ENCODE assay signal across 23 cellular contexts in genomic region chr12:1186298-1186697, GRCh38.
"Had no signal": no experiment of that assay in that cellular context is flagged by ENCODE, and none has a peak within 500 bp of the region (broad histone marks: within the 10 kb centered on the region; RNA-seq: fewer than 3 reads in every experiment).

No MANE protein-coding gene starts in this region.

- H3K9me3 ChIP-seq: breast epithelium, colonic mucosa, esophagus muscularis mucosa, left ventricle myocardium inferior, sigmoid colon, upper lobe of left lung had no signal

- H3K4me2 ChIP-seq: hepatocyte had no signal

- H3K79me2 ChIP-seq: hepatocyte had no signal

- H3K36me3 ChIP-seq: colonic mucosa had no signal

- H3K27me3 ChIP-seq: breast epithelium, colonic mucosa, dorsolateral prefrontal cortex, esophagus muscularis mucosa, hepatocyte, sigmoid colon, upper lobe of left lung had no signal

- H3K4me1 Mint-ChIP-seq: activated naive CD8-positive, alpha-beta T cell treated with anti-CD3 and anti-CD28 coated beads, Interleukin-2, amount 10 ng/mL, durations not matched to agents 7 days and 5 days; immature natural killer cell had no signal

- DNase-seq: activated CD4-positive, alpha-beta T cell treated with anti-CD3 and anti-CD28 coated beads, Interleukin-2, amount 10 ng/mL, durations not matched to agents 7 days and 5 days; activated CD8-positive, alpha-beta T cell treated with anti-CD3 and anti-CD28 coated beads, Interleukin-2, amount 10 ng/mL, durations not matched to agents 7 days and 5 days; activated naive CD4-positive, alpha-beta T cell treated with Interleukin-2 at 50 U/mL for 16 hours; activated naive CD8-positive, alpha-beta T cell treated with anti-CD3 and anti-CD28 coated beads, Interleukin-2, amount 10 ng/mL, durations not matched to agents 7 days and 5 days; activated T-cell treated with anti-CD3 and anti-CD28 coated beads, Interleukin-2, amount 50 U/mL, for 24 hours; amniotic stem cell; colonic mucosa; dorsolateral prefrontal cortex; glutamatergic neuron; immature natural killer cell; kidney glomerular epithelial cell; left ventricle myocardium inferior; mammary epithelial cell; occipital lobe; sigmoid colon; stimulated activated CD4-positive, alpha-beta T cell treated with anti-CD3 and anti-CD28 coated beads, Interleukin-2, amount 100 ng/mL, for 48 hours; stimulated activated naive CD8-positive, alpha-beta T cell treated with anti-CD3 and anti-CD28 coated beads, Interleukin-15, Interleukin-2, amounts not matched to agents 100 U/mL and 50 U/mL, for 24 hours; SW 1271; T-helper 17 cell; upper lobe of left lung had no signal

- H3K4me1 ChIP-seq: breast epithelium, colonic mucosa, esophagus muscularis mucosa, sigmoid colon had no signal

- H2AFZ ChIP-seq: hepatocyte had no signal

- H3K4me3 ChIP-seq: breast epithelium, colonic mucosa, dorsolateral prefrontal cortex, esophagus muscularis mucosa, hepatocyte, left ventricle myocardium inferior, sigmoid colon, upper lobe of left lung had no signal

- ATAC-seq: activated CD8-positive, alpha-beta T cell treated with anti-CD3 and anti-CD28 coated beads, Interleukin-2, amount 10 ng/mL, durations not matched to agents 7 days and 5 days; stimulated activated naive CD8-positive, alpha-beta T cell treated with anti-CD3 and anti-CD28 coated beads, Interleukin-15, Interleukin-2, amounts not matched to agents 100 U/mL and 50 U/mL, for 24 hours; T-helper 17 cell had no signal

- H3K9me3 Mint-ChIP-seq: activated CD4-positive, alpha-beta T cell treated with anti-CD3 and anti-CD28 coated beads, Interleukin-2, amount 10 ng/mL, durations not matched to agents 7 days and 5 days; activated naive CD8-positive, alpha-beta T cell treated with anti-CD3 and anti-CD28 coated beads, Interleukin-2, amount 10 ng/mL, durations not matched to agents 7 days and 5 days; activated T-cell treated with anti-CD3 and anti-CD28 coated beads, Interleukin-2, amount 50 U/mL, for 24 hours; immature natural killer cell had no signal

- H3K4me3 Mint-ChIP-seq: activated CD4-positive, alpha-beta T cell treated with anti-CD3 and anti-CD28 coated beads, Interleukin-2, amount 10 ng/mL, durations not matched to agents 7 days and 5 days; activated CD8-positive, alpha-beta T cell treated with anti-CD3 and anti-CD28 coated beads, Interleukin-2, amount 10 ng/mL, durations not matched to agents 7 days and 5 days; activated naive CD8-positive, alpha-beta T cell treated with anti-CD3 and anti-CD28 coated beads, Interleukin-2, amount 10 ng/mL, durations not matched to agents 7 days and 5 days; activated T-cell treated with anti-CD3 and anti-CD28 coated beads, Interleukin-2, amount 50 U/mL, for 24 hours; immature natural killer cell; T-helper 17 cell had no signal

- H3K27ac Mint-ChIP-seq: activated CD4-positive, alpha-beta T cell treated with anti-CD3 and anti-CD28 coated beads, Interleukin-2, amount 10 ng/mL, durations not matched to agents 7 days and 5 days; activated CD8-positive, alpha-beta T cell treated with anti-CD3 and anti-CD28 coated beads, Interleukin-2, amount 10 ng/mL, durations not matched to agents 7 days and 5 days; activated naive CD8-positive, alpha-beta T cell treated with anti-CD3 and anti-CD28 coated beads, Interleukin-2, amount 10 ng/mL, durations not matched to agents 7 days and 5 days; immature natural killer cell; T-helper 17 cell had no signal

- H3K27me3 Mint-ChIP-seq: activated CD4-positive, alpha-beta T cell treated with anti-CD3 and anti-CD28 coated beads, Interleukin-2, amount 10 ng/mL, durations not matched to agents 7 days and 5 days; activated naive CD8-positive, alpha-beta T cell treated with anti-CD3 and anti-CD28 coated beads, Interleukin-2, amount 10 ng/mL, durations not matched to agents 7 days and 5 days; activated T-cell treated with anti-CD3 and anti-CD28 coated beads, Interleukin-2, amount 50 U/mL, for 24 hours; T-helper 17 cell had no signal

- H3K27ac ChIP-seq: breast epithelium, colonic mucosa, dorsolateral prefrontal cortex, esophagus muscularis mucosa, hepatocyte, left ventricle myocardium inferior, sigmoid colon, upper lobe of left lung had no signal
